1 cellular context compared by ENCODE assay signal in the genomic region with DNA sequence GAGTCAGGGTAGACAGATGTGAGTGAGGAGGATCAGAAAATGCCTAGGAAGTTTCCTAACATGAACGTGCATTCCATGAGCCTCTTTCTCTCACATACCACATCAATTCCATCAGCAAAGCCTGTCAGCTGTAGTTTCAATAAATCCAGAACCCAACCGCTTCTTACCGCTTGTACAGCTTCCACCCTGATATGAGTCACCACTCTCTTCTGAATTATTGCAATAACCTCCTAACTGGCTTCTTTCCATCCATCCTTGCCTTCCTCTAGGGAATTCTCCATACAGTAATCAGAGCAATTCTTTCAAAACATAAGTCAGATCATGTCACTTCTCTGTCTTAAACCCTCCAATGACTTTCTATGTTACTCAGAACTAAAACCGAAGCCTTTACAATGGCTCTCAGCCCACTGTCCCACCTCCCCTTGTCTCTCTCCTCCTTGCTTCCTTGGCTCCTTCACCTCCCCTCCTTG.
TF ChIP-seq lines count a peak whose summit lies in the region.

No MANE protein-coding gene starts in this region.

TF ChIP-seq in A549, 52 proteins besides CTCF, POLR2A, EP300 and RAD21 (continued from another document):
- TF ChIP-seq MAFK (IDR thresholded peaks at IDR 0.05; ENCODE audit: partially characterized antibody) (no peak), HOXB13 (CRISPR knock-in tag; IDR thresholded peaks at IDR 0.05; ENCODE audit: low read depth) (no peak), CBX8 (IDR thresholded peaks at IDR 0.05) (no peak), ZFP36 (IDR thresholded peaks at IDR 0.05; ENCODE audit: borderline replicate concordance, partially characterized antibody) (no peak), ZSCAN20 (CRISPR knock-in tag; IDR thresholded peaks at IDR 0.05) (no peak), FOXS1 (CRISPR knock-in tag; IDR thresholded peaks at IDR 0.05) (no peak), HDAC2 (IDR thresholded peaks at IDR 0.05) (no peak), EHF (CRISPR knock-in tag; IDR thresholded peaks at IDR 0.05) (no peak), TP53 (CRISPR knock-in tag; IDR thresholded peaks at IDR 0.05) (no peak), RNF2 (IDR thresholded peaks at IDR 0.05; ENCODE audit: borderline replicate concordance, low read depth) (no peak), JUN (IDR thresholded peaks at IDR 0.05) (peak in 1 of 2 experiments; percentile 35; a peak in 1 of 5 replicates), NR3C1 (IDR thresholded peaks at IDR 0.05) (no peak), GATA3 (IDR thresholded peaks at IDR 0.05; ENCODE audit: borderline replicate concordance) (peak; percentile 46; the same call in 1 of the 2 replicates), KDM1A (IDR thresholded peaks at IDR 0.05; ENCODE audit: low read depth) (no peak), HOXB5 (CRISPR knock-in tag; IDR thresholded peaks at IDR 0.05) (no peak), CEBPB (IDR thresholded peaks at IDR 0.05) (peak; percentile 60 to 83), RFX5 (IDR thresholded peaks at IDR 0.05) (no peak), POLR2AphosphoS2 (conservative IDR thresholded peaks at IDR 0.05; ENCODE audit: low read length) (no peak), FOSL2 (IDR thresholded peaks at IDR 0.05) (peak; percentile 57), FOSL2 (CRISPR knock-in tag; IDR thresholded peaks at IDR 0.05) (peak; percentile 87), RARB (CRISPR knock-in tag; IDR thresholded peaks at IDR 0.05) (no peak), ZC3H11A (IDR thresholded peaks at IDR 0.05) (no peak), CBX2 (IDR thresholded peaks at IDR 0.05; ENCODE audit: borderline replicate concordance, low read depth) (no peak), ESRRA (IDR thresholded peaks at IDR 0.05; ENCODE audit: borderline replicate concordance, low read length) (no peak), JUNB (IDR thresholded peaks at IDR 0.05) (peak; percentile 75), HOXA7 (CRISPR knock-in tag; IDR thresholded peaks at IDR 0.05) (no peak), MYC (IDR thresholded peaks at IDR 0.05; ENCODE audit: borderline replicate concordance, low read length) (no peak), CHD4 (IDR thresholded peaks at IDR 0.05; ENCODE audit: borderline replicate concordance) (no peak), MAZ (IDR thresholded peaks at IDR 0.05; ENCODE audit: borderline replicate concordance, low read depth, low read length) (no peak), CHD2 (IDR thresholded peaks at IDR 0.05; ENCODE audit: low read length, partially characterized antibody) (no peak), PHF8 (IDR thresholded peaks at IDR 0.05; ENCODE audit: borderline replicate concordance, low read depth) (no peak), RCOR1 (IDR thresholded peaks at IDR 0.05; ENCODE audit: low read depth, low read length) (no peak), ZNF302 (CRISPR knock-in tag; IDR thresholded peaks at IDR 0.05) (no peak), SREBF2 (IDR thresholded peaks at IDR 0.05) (no peak), NPAS2 (CRISPR knock-in tag; IDR thresholded peaks at IDR 0.05; ENCODE audit: borderline replicate concordance) (no peak), BHLHE40 (IDR thresholded peaks at IDR 0.05; ENCODE audit: low read depth, low read length) (no peak), HEYL (CRISPR knock-in tag; IDR thresholded peaks at IDR 0.05) (no peak)
- TF ChIP-seq, protein P1, sequence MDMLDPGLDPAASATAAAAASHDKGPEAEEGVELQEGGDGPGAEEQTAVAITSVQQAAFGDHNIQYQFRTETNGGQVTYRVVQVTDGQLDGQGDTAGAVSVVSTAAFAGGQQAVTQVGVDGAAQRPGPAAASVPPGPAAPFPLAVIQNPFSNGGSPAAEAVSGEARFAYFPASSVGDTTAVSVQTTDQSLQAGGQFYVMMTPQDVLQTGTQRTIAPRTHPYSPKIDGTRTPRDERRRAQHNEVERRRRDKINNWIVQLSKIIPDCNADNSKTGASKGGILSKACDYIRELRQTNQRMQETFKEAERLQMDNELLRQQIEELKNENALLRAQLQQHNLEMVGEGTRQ (IDR thresholded peaks at IDR 0.05): no peak
- TF ChIP-seq, protein P2, sequence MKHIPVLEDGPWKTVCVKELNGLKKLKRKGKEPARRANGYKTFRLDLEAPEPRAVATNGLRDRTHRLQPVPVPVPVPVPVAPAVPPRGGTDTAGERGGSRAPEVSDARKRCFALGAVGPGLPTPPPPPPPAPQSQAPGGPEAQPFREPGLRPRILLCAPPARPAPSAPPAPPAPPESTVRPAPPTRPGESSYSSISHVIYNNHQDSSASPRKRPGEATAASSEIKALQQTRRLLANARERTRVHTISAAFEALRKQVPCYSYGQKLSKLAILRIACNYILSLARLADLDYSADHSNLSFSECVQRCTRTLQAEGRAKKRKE (CRISPR knock-in tag; IDR thresholded peaks at IDR 0.05; ENCODE audit: low read depth): no peak
- TF ChIP-seq, protein P3, sequence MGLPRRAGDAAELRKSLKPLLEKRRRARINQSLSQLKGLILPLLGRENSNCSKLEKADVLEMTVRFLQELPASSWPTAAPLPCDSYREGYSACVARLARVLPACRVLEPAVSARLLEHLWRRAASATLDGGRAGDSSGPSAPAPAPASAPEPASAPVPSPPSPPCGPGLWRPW (IDR thresholded peaks at IDR 0.05): no peak
- TF ChIP-seq, protein P4, sequence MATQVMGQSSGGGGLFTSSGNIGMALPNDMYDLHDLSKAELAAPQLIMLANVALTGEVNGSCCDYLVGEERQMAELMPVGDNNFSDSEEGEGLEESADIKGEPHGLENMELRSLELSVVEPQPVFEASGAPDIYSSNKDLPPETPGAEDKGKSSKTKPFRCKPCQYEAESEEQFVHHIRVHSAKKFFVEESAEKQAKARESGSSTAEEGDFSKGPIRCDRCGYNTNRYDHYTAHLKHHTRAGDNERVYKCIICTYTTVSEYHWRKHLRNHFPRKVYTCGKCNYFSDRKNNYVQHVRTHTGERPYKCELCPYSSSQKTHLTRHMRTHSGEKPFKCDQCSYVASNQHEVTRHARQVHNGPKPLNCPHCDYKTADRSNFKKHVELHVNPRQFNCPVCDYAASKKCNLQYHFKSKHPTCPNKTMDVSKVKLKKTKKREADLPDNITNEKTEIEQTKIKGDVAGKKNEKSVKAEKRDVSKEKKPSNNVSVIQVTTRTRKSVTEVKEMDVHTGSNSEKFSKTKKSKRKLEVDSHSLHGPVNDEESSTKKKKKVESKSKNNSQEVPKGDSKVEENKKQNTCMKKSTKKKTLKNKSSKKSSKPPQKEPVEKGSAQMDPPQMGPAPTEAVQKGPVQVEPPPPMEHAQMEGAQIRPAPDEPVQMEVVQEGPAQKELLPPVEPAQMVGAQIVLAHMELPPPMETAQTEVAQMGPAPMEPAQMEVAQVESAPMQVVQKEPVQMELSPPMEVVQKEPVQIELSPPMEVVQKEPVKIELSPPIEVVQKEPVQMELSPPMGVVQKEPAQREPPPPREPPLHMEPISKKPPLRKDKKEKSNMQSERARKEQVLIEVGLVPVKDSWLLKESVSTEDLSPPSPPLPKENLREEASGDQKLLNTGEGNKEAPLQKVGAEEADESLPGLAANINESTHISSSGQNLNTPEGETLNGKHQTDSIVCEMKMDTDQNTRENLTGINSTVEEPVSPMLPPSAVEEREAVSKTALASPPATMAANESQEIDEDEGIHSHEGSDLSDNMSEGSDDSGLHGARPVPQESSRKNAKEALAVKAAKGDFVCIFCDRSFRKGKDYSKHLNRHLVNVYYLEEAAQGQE (IDR thresholded peaks at IDR 0.05): no peak
- TF ChIP-seq, protein P5, sequence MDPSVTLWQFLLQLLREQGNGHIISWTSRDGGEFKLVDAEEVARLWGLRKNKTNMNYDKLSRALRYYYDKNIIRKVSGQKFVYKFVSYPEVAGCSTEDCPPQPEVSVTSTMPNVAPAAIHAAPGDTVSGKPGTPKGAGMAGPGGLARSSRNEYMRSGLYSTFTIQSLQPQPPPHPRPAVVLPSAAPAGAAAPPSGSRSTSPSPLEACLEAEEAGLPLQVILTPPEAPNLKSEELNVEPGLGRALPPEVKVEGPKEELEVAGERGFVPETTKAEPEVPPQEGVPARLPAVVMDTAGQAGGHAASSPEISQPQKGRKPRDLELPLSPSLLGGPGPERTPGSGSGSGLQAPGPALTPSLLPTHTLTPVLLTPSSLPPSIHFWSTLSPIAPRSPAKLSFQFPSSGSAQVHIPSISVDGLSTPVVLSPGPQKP (IDR thresholded peaks at IDR 0.05; ENCODE audit: low read depth, low read length): no peak
- TF ChIP-seq, protein P6, sequence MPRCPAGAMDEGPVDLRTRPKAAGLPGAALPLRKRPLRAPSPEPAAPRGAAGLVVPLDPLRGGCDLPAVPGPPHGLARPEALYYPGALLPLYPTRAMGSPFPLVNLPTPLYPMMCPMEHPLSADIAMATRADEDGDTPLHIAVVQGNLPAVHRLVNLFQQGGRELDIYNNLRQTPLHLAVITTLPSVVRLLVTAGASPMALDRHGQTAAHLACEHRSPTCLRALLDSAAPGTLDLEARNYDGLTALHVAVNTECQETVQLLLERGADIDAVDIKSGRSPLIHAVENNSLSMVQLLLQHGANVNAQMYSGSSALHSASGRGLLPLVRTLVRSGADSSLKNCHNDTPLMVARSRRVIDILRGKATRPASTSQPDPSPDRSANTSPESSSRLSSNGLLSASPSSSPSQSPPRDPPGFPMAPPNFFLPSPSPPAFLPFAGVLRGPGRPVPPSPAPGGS (IDR thresholded peaks at IDR 0.05): no peak
- TF ChIP-seq, protein P7, sequence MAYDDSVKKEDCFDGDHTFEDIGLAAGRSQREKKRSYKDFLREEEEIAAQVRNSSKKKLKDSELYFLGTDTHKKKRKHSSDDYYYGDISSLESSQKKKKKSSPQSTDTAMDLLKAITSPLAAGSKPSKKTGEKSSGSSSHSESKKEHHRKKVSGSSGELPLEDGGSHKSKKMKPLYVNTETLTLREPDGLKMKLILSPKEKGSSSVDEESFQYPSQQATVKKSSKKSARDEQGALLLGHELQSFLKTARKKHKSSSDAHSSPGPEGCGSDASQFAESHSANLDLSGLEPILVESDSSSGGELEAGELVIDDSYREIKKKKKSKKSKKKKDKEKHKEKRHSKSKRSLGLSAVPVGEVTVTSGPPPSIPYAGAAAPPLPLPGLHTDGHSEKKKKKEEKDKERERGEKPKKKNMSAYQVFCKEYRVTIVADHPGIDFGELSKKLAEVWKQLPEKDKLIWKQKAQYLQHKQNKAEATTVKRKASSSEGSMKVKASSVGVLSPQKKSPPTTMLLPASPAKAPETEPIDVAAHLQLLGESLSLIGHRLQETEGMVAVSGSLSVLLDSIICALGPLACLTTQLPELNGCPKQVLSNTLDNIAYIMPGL (CRISPR knock-in tag; IDR thresholded peaks at IDR 0.05; ENCODE audit: borderline replicate concordance): no peak
